ENCODE assay signal across 16 cellular contexts in genomic region chr6:166772518-166772917, GRCh38.
DNase-seq lines count a peak whose midpoint lies in the region; ATAC-seq, FAIRE-seq and TF ChIP-seq lines count a peak whose summit lies in the region.
"Had no signal": no experiment of that assay in that cellular context is flagged by ENCODE, and none has a peak within 500 bp of the region (broad histone marks: within the 10 kb centered on the region; RNA-seq: fewer than 3 reads in every experiment).

No MANE protein-coding gene starts in this region.

- TF ChIP-seq CTCF in HFFc6 (IDR thresholded peaks at IDR 0.05) (peak; percentile 30; the same call in 1 of the 2 replicates), GM12878 (IDR thresholded peaks at IDR 0.05 in 2 of 3, conservative IDR thresholded peaks at IDR 0.05 in 1 of 3; ENCODE audit: control insufficient read depth in 2 of 3, extremely low read depth in 1 of 3, insufficient read depth in 1 of 3, low read depth in 3 of 3, low read length in 3 of 3) (peak in 2 of 3 experiments; percentile 17 to 19; a peak in 1 of 6 replicates), neutrophil (IDR thresholded peaks at IDR 0.05) (no peak)

- no peak overlapping the region for H3K4me2 ChIP-seq in GM12878 (ENCODE audit: control insufficient read depth, insufficient read depth)

- WGBS in GM12878 (ENCODE audit: insufficient coverage, insufficient replicate concordance, low lambda C conversion rate, missing lambda C conversion rate), result 57% methylated on average over 8 of the region's 8 CpGs

- no peaks in the 10 kb centered on the region for H3K36me3 Mint-ChIP-seq in HFFc6 (ENCODE audit: low read depth)
- H3K36me3 Mint-ChIP-seq in stimulated activated memory B cell treated with anti-CD40 and anti-IgM and Interleukin-4, amounts not matched to agents 10 μg/mL and 1 μg/mL and 100 μg/mL, for 72 hours, result no peaks in the 10 kb centered on the region
- H3K36me3 Mint-ChIP-seq: activated CD4-positive, alpha-beta memory T cell treated with anti-CD3 and anti-CD28 coated beads for 36 hours; brain had no signal

- H4K20me1 ChIP-seq in GM12878 (ENCODE audit: control insufficient read depth, insufficient read depth), result no peaks in the 10 kb centered on the region

- no peaks in the 10 kb centered on the region for H3K9me3 Mint-ChIP-seq in HFFc6
- H3K9me3 Mint-ChIP-seq in stimulated activated memory B cell treated with anti-CD40 and anti-IgM and Interleukin-4, amounts not matched to agents 10 μg/mL and 1 μg/mL and 100 μg/mL, for 72 hours, result no peaks in the 10 kb centered on the region
- H3K9me3 Mint-ChIP-seq: activated CD4-positive, alpha-beta memory T cell treated with anti-CD3 and anti-CD28 coated beads for 36 hours; brain; T-helper 1 cell treated with Interleukin-12 subunit alpha and Interleukin-12 subunit beta and Interleukin-4 antibody, amounts not matched to agents 30 μg/mL and 1 μg/mL, for 36 hours had no signal

- peaks cover 0 to 3% of the 10 kb centered on the region in 2 experiments; a peak in 1 of 4 replicates for H3K27me3 ChIP-seq in GM12878 (replicated peaks in 1 of 2; ENCODE audit: control insufficient read depth in 2 of 2, insufficient read depth in 2 of 2, low read length in 1 of 2)
- H3K27me3 ChIP-seq in neutrophil, result no peaks in the 10 kb centered on the region

- H3K79me2 ChIP-seq in GM12878 (ENCODE audit: control insufficient read depth, insufficient read depth, low read length), result no peaks in the 10 kb centered on the region

- in situ Hi-C loops in GM12878 (cut with MboI), result loop anchor here (5.0 to 10.0 kb wide), 2 partner anchors 362 to 520 kb away; partner anchors contain the start of gene UNC93A

- POLR2A ChIA-PET in GM12878 (lab: Charles Lee), result no interaction called here

- H3K4me1 Mint-ChIP-seq in HFFc6 (ENCODE audit: low read depth), result peaks cover 6% of the 10 kb centered on the region
- H3K4me1 Mint-ChIP-seq in stimulated activated memory B cell treated with anti-CD40 and anti-IgM and Interleukin-4, amounts not matched to agents 10 μg/mL and 1 μg/mL and 100 μg/mL, for 72 hours, result peaks cover 6% of the 10 kb centered on the region

- H3K36me3 ChIP-seq in GM12878 (ENCODE audit: control insufficient read depth in 2 of 2, insufficient read depth in 2 of 2, low read length in 1 of 2) (no peaks in the 10 kb centered on the region), neutrophil (no peaks in the 10 kb centered on the region)
- H3K36me3 ChIP-seq: lower lobe of right lung had no signal

- no peak overlapping the region for H3K4me3 Mint-ChIP-seq in HFFc6
- no peak overlapping the region for H3K4me3 Mint-ChIP-seq in stimulated activated memory B cell treated with anti-CD40 and anti-IgM and Interleukin-4, amounts not matched to agents 10 μg/mL and 1 μg/mL and 100 μg/mL, for 72 hours
- H3K4me3 Mint-ChIP-seq: activated CD4-positive, alpha-beta memory T cell treated with anti-CD3 and anti-CD28 coated beads for 36 hours; brain; T-helper 1 cell treated with Interleukin-12 subunit alpha and Interleukin-12 subunit beta and Interleukin-4 antibody, amounts not matched to agents 30 μg/mL and 1 μg/mL, for 36 hours had no signal

- no peak for TF ChIP-seq EP300 in GM12878 (IDR thresholded peaks at IDR 0.05; ENCODE audit: borderline replicate concordance in 1 of 2, control insufficient read depth in 1 of 2, low read depth in 2 of 2, low read length in 2 of 2)

- CTCF ChIA-PET in GM12878 (lab: Yijun Ruan, JAX), result interaction anchor here (0.6 kb wide), 1 partner anchor 275 kb away, joined by 3 read pairs; no protein-coding TSS in a partner anchor

- DNase-seq in NCI-H82 (lab: John Stamatoyannopoulos, UW) (peak; percentile 11), NCI-H82 treated with DMSO at 0.1 percent for 48 hours (lab: John Stamatoyannopoulos, UW; ENCODE audit: unreplicated experiment) (no peak), HFFc6 (no peak), GM12878 (ENCODE audit: low read depth, low spot score) (no peak), T-helper 9 cell (no peak)
- DNase-seq in stimulated activated CD4-positive, alpha-beta T cell treated with anti-CD3 and anti-CD28 coated beads, Interleukin-2, amount 100 ng/mL, for 48 hours, result no peak
- DNase-seq: activated CD4-positive, alpha-beta memory T cell treated with anti-CD3 and anti-CD28 coated beads for 36 hours; lower lobe of right lung; NCI-H1930; trophoblast cell had no signal

- H3K9ac ChIP-seq in GM12878 (ENCODE audit: control insufficient read depth, insufficient read depth, low read length), result no peak overlapping the region

- SMC1A ChIA-PET in GM12878 (lab: Charles Lee; ENCODE audit: uncharacterized antibody, unreplicated experiment), result interaction anchor here (1.3 to 8.8 kb wide), 2 partner anchors 10 to 216 kb away, joined by 3 to 57 read pairs; no protein-coding TSS in a partner anchor

- no peak for TF ChIP-seq POLR2A in GM12878 (IDR thresholded peaks at IDR 0.05; ENCODE audit: low read depth, low read length)

- RAD21 ChIA-PET in GM12878 (lab: Charles Lee; ENCODE audit: unreplicated experiment), result no interaction called here

- no peak overlapping the region for H2AFZ ChIP-seq in GM12878 (ENCODE audit: control insufficient read depth, low read depth, low read length)

- H3K4me1 ChIP-seq in GM12878 (ENCODE audit: control insufficient read depth, insufficient read depth, low read length) (no peaks in the 10 kb centered on the region), neutrophil (ENCODE audit: control insufficient read depth in 1 of 2, insufficient read depth in 1 of 2, low read depth in 1 of 2, low read length in 1 of 2) (peaks cover 77 to 84% of the 10 kb centered on the region in 2 experiments)
- H3K4me1 ChIP-seq: lower lobe of right lung had no signal

- TF ChIP-seq RAD21 in GM12878 (IDR thresholded peaks at IDR 0.05; ENCODE audit: insufficient read depth, low read depth, low read length), result no peak

- H3K4me3 ChIP-seq in GM12878 (no peak overlapping the region), neutrophil (ENCODE audit: low read depth in 1 of 2, low read length in 1 of 2) (no peak overlapping the region)
- H3K4me3 ChIP-seq: lower lobe of right lung had no signal

- peaks cover 35% of the 10 kb centered on the region for H3K27me3 Mint-ChIP-seq in HFFc6 (ENCODE audit: insufficient read depth)
- H3K27me3 Mint-ChIP-seq in stimulated activated memory B cell treated with anti-CD40 and anti-IgM and Interleukin-4, amounts not matched to agents 10 μg/mL and 1 μg/mL and 100 μg/mL, for 72 hours, result peaks cover 25% of the 10 kb centered on the region
- H3K27me3 Mint-ChIP-seq: activated CD4-positive, alpha-beta memory T cell treated with anti-CD3 and anti-CD28 coated beads for 36 hours had no signal

- no peak overlapping the region for H3K27ac ChIP-seq in GM12878 (ENCODE audit: control insufficient read depth, insufficient read depth)
- H3K27ac ChIP-seq in neutrophil, result peak overlapping the region; percentile 83
- H3K27ac ChIP-seq: lower lobe of right lung had no signal

- intact Hi-C loops in GM12878 (cut with micrococcal nuclease; ENCODE audit: unreplicated experiment), result no loop called here

- no peak overlapping the region for H3K27ac Mint-ChIP-seq in HFFc6
- no peak overlapping the region for H3K27ac Mint-ChIP-seq in stimulated activated memory B cell treated with anti-CD40 and anti-IgM and Interleukin-4, amounts not matched to agents 10 μg/mL and 1 μg/mL and 100 μg/mL, for 72 hours
- H3K27ac Mint-ChIP-seq: activated CD4-positive, alpha-beta memory T cell treated with anti-CD3 and anti-CD28 coated beads for 36 hours; brain; T-helper 1 cell treated with Interleukin-12 subunit alpha and Interleukin-12 subunit beta and Interleukin-4 antibody, amounts not matched to agents 30 μg/mL and 1 μg/mL, for 36 hours had no signal

- no TSS peak for BruUV-seq in GM12878 (replicated peaks; lab: Mats Ljungman, UMichigan)

- 0 out of 3 replicates have a peak, but pooled peaks have one; percentile 29 for ATAC-seq in GM12878
- no peak for ATAC-seq in stimulated activated memory B cell treated with anti-CD40 and anti-IgM and Interleukin-4, amounts not matched to agents 10 μg/mL and 1 μg/mL and 100 μg/mL, for 72 hours
- ATAC-seq: lower lobe of right lung had no signal

- FAIRE-seq in GM12878 (lab: Jason Lieb, UNC), result no peak
- FAIRE-seq: endothelial cell of umbilical vein, GM18507 had no signal

- no peaks in the 10 kb centered on the region for H3K9me3 ChIP-seq in GM12878 (replicated peaks; ENCODE audit: control insufficient read depth, insufficient read depth, low read length)
- no peaks in the 10 kb centered on the region for H3K9me3 ChIP-seq in neutrophil
- H3K9me3 ChIP-seq: lower lobe of right lung had no signal

TF ChIP-seq in GM12878, 131 proteins besides CTCF, POLR2A, EP300 and RAD21 (continues in another document):
- TF ChIP-seq, protein P1, sequence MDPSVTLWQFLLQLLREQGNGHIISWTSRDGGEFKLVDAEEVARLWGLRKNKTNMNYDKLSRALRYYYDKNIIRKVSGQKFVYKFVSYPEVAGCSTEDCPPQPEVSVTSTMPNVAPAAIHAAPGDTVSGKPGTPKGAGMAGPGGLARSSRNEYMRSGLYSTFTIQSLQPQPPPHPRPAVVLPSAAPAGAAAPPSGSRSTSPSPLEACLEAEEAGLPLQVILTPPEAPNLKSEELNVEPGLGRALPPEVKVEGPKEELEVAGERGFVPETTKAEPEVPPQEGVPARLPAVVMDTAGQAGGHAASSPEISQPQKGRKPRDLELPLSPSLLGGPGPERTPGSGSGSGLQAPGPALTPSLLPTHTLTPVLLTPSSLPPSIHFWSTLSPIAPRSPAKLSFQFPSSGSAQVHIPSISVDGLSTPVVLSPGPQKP (IDR thresholded peaks at IDR 0.05; ENCODE audit: low read depth, low read length), result no peak
- no peak for TF ChIP-seq RBBP5 (conservative IDR thresholded peaks at IDR 0.05)
- TF ChIP-seq, protein P2, sequence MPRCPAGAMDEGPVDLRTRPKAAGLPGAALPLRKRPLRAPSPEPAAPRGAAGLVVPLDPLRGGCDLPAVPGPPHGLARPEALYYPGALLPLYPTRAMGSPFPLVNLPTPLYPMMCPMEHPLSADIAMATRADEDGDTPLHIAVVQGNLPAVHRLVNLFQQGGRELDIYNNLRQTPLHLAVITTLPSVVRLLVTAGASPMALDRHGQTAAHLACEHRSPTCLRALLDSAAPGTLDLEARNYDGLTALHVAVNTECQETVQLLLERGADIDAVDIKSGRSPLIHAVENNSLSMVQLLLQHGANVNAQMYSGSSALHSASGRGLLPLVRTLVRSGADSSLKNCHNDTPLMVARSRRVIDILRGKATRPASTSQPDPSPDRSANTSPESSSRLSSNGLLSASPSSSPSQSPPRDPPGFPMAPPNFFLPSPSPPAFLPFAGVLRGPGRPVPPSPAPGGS (IDR thresholded peaks at IDR 0.05; ENCODE audit: borderline replicate concordance, insufficient read depth, low read depth, low read length, poor library complexity, severe bottlenecking), result no peak
- TF ChIP-seq POLR2AphosphoS2 (IDR thresholded peaks at IDR 0.05; ENCODE audit: low read depth, low read length), result no peak
- TF ChIP-seq JUND (IDR thresholded peaks at IDR 0.05; ENCODE audit: low read depth, low read length), result no peak
- no peak for TF ChIP-seq TCF3 (IDR thresholded peaks at IDR 0.05; ENCODE audit: borderline replicate concordance, insufficient read depth, low read depth, low read length)
- no peak for TF ChIP-seq STAT3 (IDR thresholded peaks at IDR 0.05; ENCODE audit: low read depth, low read length)
